17 cellular contexts compared by ENCODE assay signal in genomic region chr2:55743583-55743982, GRCh38. TPM values are rescaled to one million over a fixed set of nuclear protein-coding genes. Genes with fewer than 3 reads are reported as not detected.
DNase-seq lines count a peak whose midpoint lies in the region; ATAC-seq, FAIRE-seq and TF ChIP-seq lines count a peak whose summit lies in the region.
"Had no signal": no experiment of that assay in that cellular context is flagged by ENCODE, and none has a peak within 500 bp of the region (broad histone marks: within the 10 kb centered on the region; RNA-seq: fewer than 3 reads in every experiment).

No MANE protein-coding gene starts in this region.

- H3K27ac ChIP-seq in Peyer's patch: no peak overlapping the region
- H3K27ac ChIP-seq: SJSA1 had no signal

- TF ChIP-seq CTCF in choroid plexus epithelial cell (conservative IDR thresholded peaks at IDR 0.05; ENCODE audit: low read depth, low read length) (no peak), Peyer's patch (IDR thresholded peaks at IDR 0.05) (no peak)

- ATAC-seq in T-helper 17 cell: no peak
- ATAC-seq: HCT116 had no signal

- peaks cover 35% of the 10 kb centered on the region for H3K27me3 Mint-ChIP-seq in T-helper 17 cell

- no peak overlapping the region for H3K4me3 ChIP-seq in choroid plexus epithelial cell (ENCODE audit: low read depth, low read length)
- no peak overlapping the region for H3K4me3 ChIP-seq in Peyer's patch
- H3K4me3 ChIP-seq: SJSA1 had no signal

- DNase-seq in GM12891 (ENCODE audit: insufficient read length, low spot score) (no peak), M059J (ENCODE audit: low read depth) (peak; percentile 67), choroid plexus epithelial cell (ENCODE audit: low read depth) (peak; percentile 84), renal cortical epithelial cell (ENCODE audit: low read depth) (peak; percentile 63), NCI-H1092 treated with DMSO at 0.1 percent for 48 hours (lab: John Stamatoyannopoulos, UW) (no peak), T-helper 17 cell (no peak), Peyer's patch (no peak)
- DNase-seq: activated B cell treated with CpG ODN at 0.5 μM for 24 hours; amniotic stem cell; effector CD8-positive, alpha-beta T cell; head of caudate nucleus; NCI-H1417; NCI-H526; small intestine; substantia nigra had no signal

- H3K9me3 ChIP-seq in T-helper 17 cell (ENCODE audit: control insufficient read depth, low read length, poor library complexity, severe bottlenecking) (no peaks in the 10 kb centered on the region), Peyer's patch (no peaks in the 10 kb centered on the region)

- H3K4me1 ChIP-seq in Peyer's patch: no peaks in the 10 kb centered on the region

- no peaks in the 10 kb centered on the region for H3K27me3 ChIP-seq in Peyer's patch
- H3K27me3 ChIP-seq: SJSA1 had no signal

- H3K36me3 Mint-ChIP-seq in T-helper 17 cell (ENCODE audit: low read depth): no peaks in the 10 kb centered on the region

- H3K27ac Mint-ChIP-seq in T-helper 17 cell: no peak overlapping the region
- H3K27ac Mint-ChIP-seq: activated B cell treated with CpG ODN at 0.5 μM for 24 hours had no signal

- H3K4me3 Mint-ChIP-seq in T-helper 17 cell: no peak overlapping the region
- H3K4me3 Mint-ChIP-seq: activated B cell treated with CpG ODN at 0.5 μM for 24 hours had no signal

- TF ChIP-seq POLR2A in GM12891 (IDR thresholded peaks at IDR 0.05; ENCODE audit: low read depth, low read length): no peak
- TF ChIP-seq POLR2A in Peyer's patch (IDR thresholded peaks at IDR 0.05): no peak

- H3K36me3 ChIP-seq in Peyer's patch: no peaks in the 10 kb centered on the region
- H3K36me3 ChIP-seq: SJSA1 had no signal

- H3K4me1 Mint-ChIP-seq in T-helper 17 cell: no peaks in the 10 kb centered on the region
- H3K4me1 Mint-ChIP-seq: activated B cell treated with CpG ODN at 0.5 μM for 24 hours had no signal

- no peak for FAIRE-seq in GM12891 (lab: Jason Lieb, UNC)
- FAIRE-seq: small intestine had no signal

TF ChIP-seq in GM12891, 5 proteins besides CTCF, POLR2A, EP300 and RAD21:
- no peak for TF ChIP-seq TAF1 (IDR thresholded peaks at IDR 0.05; ENCODE audit: low read depth, low read length)
- no peak for TF ChIP-seq POU2F2 (IDR thresholded peaks at IDR 0.05; ENCODE audit: low read depth, low read length)
- no peak for TF ChIP-seq PAX5 (IDR thresholded peaks at IDR 0.05; ENCODE audit: insufficient read depth, low read length, severe bottlenecking)
- peak; percentile 60 for TF ChIP-seq SPI1 (IDR thresholded peaks at IDR 0.05; ENCODE audit: low read depth, low read length)
TF ChIP-seq in GM12891: peak in this region for 1.

RNA-seq across cellular contexts. Expression of gene PNPT1, which starts 49.9 kb away (rescaled TPM):
- 13.0 TPM for polyA plus RNA-seq in GM12891 (2012; ENCODE audit: low read depth, missing spikeins)
- total RNA-seq in M059J (2014; rRNA removed; shearing (Covaris generic)): 54.6 and 74.3 TPM in 2 replicates
- total RNA-seq in renal cortical epithelial cell (26.5 and 33.3 TPM in 2 replicates), T-helper 17 cell (10 to 100 TPM in 1 of 2 donors, 1 to 10 TPM in 1; 9.4 to 17.7 TPM), Peyer's patch (10 to 100 TPM in 2 of 4 donors, 1 to 10 TPM in 2; 8.4 to 12.4 (median 10.2) TPM)

Comparison
In these comparisons a context has a peak if more than half of its experiments do, and no peak if none do; other contexts are left out.
1. DNase-seq: peak in M059J (single experiment), choroid plexus epithelial cell (single experiment) and renal cortical epithelial cell (single experiment); none in GM12891 (single experiment), NCI-H1092 treated with DMSO at 0.1 percent for 48 hours (single experiment), T-helper 17 cell (0 of 3) and Peyer's patch (0 of 3).